In the genomic region with DNA sequence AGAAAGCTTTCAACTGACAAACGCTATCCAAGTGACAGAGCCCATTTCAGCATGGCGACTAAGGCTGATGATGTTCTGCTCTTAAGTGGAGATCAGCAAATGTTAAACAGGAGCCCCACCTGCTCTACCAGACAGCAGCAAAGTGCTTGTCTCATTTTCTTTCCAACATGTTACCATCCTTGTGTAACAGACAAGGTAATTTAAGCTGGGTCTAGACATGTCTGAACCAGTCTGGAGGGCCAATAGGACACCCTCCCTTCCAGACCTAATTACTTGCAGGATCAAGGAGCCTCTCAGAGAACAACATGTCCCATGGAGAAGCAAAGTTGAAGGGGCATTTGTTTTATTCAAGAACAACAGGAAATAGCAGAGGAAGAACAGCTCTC, we compare ENCODE assay signal across 18 cellular contexts. TPM values are rescaled to one million over a fixed set of nuclear protein-coding genes. Genes with fewer than 3 reads are reported as not detected.
A peak's percentile ranks its signal among the peaks of the same experiment; 100 is the strongest.
DNase-seq lines count a peak whose midpoint lies in the region; ATAC-seq, FAIRE-seq and TF ChIP-seq lines count a peak whose summit lies in the region.
"Had no signal": no experiment of that assay in that cellular context is flagged by ENCODE, and none has a peak within 500 bp of the region (broad histone marks: within the 10 kb centered on the region; RNA-seq: fewer than 3 reads in every experiment).

No MANE protein-coding gene starts in this region.

- POLR2A ChIA-PET in RWPE1 (lab: Yijun Ruan, JAX; ENCODE audit: low non-redundant PET) = no interaction called here

- TF ChIP-seq CTCF in RWPE1 (conservative IDR thresholded peaks at IDR 0.05; ENCODE audit: low read depth) (no peak), keratinocyte (optimal IDR thresholded peaks at IDR 0.05 in 1 of 3, IDR thresholded peaks at IDR 0.05 in 1 of 3, conservative IDR thresholded peaks at IDR 0.05 in 1 of 3; ENCODE audit: extremely low read depth in 1 of 3, insufficient read depth in 2 of 3, low read length in 3 of 3) (no peak), smooth muscle cell (IDR thresholded peaks at IDR 0.05; ENCODE audit: borderline replicate concordance, insufficient read depth, poor library complexity, severe bottlenecking) (no peak)

- no peak for ATAC-seq in HG03378 (IDR thresholded peaks at IDR 0.05; ENCODE audit: unreplicated experiment)
- ATAC-seq: HepG2, upper lobe of right lung had no signal

- no peaks in the 10 kb centered on the region for H4K20me1 ChIP-seq in BLaER1 treated with 17β-estradiol and CSF1 and Interleukin-3, amounts not matched to agents 10 nM and 100 nM
- H4K20me1 ChIP-seq in keratinocyte (ENCODE audit: control insufficient read depth, extremely low read depth, insufficient read depth, low read length) (no peaks in the 10 kb centered on the region), smooth muscle cell (ENCODE audit: low read depth) (no peaks in the 10 kb centered on the region)

- H2AFZ ChIP-seq in keratinocyte (ENCODE audit: control insufficient read depth, low read length) (peak overlapping the region; percentile 57), smooth muscle cell (ENCODE audit: low read depth) (no peak overlapping the region)
- H2AFZ ChIP-seq: PC-9 had no signal

- 62% methylated on average over 2 of the region's 2 CpGs for WGBS in smooth muscle cell (ENCODE audit: low lambda C conversion rate)

- dilution Hi-C loops in keratinocyte (cut with MboI; ENCODE audit: extremely low pct_ligation_motif_present, low sequenced_read_pairs) = no loop called here

- peak overlapping the region; percentile 81 to 98 (median 91) for H3K4me2 ChIP-seq in BLaER1 treated with 17β-estradiol and CSF1 and Interleukin-3, amounts not matched to agents 10 nM and 100 nM
- H3K4me2 ChIP-seq in keratinocyte (ENCODE audit: control insufficient read depth, extremely low read depth, insufficient read depth, low read depth, low read length) = peak overlapping the region; percentile 50
- H3K4me2 ChIP-seq in smooth muscle cell = no peak overlapping the region
- H3K4me2 ChIP-seq: PC-9 had no signal

- H3K4me3 ChIP-seq in BLaER1 treated with 17β-estradiol and CSF1 and Interleukin-3, amounts not matched to agents 10 nM and 100 nM = peak overlapping the region in 2 of 10 experiments; percentile 65 to 82; a peak in 3 of 20 replicates
- H3K4me3 ChIP-seq in keratinocyte (ENCODE audit: control insufficient read depth in 2 of 3, extremely low read depth in 1 of 3, insufficient read depth in 2 of 3, low read depth in 1 of 3, low read length in 3 of 3) = no peak overlapping the region
- no peak overlapping the region for H3K4me3 ChIP-seq in smooth muscle cell
- H3K4me3 ChIP-seq: PC-9, upper lobe of right lung had no signal

- H3K9me3 ChIP-seq in BLaER1 treated with 17β-estradiol and CSF1 and Interleukin-3, amounts not matched to agents 10 nM and 100 nM (replicated peaks in 1 of 11) = no peaks in the 10 kb centered on the region
- H3K9me3 ChIP-seq in keratinocyte (ENCODE audit: control insufficient read depth, low read depth, low read length) (no peaks in the 10 kb centered on the region), smooth muscle cell (replicated peaks; ENCODE audit: low read depth) (no peaks in the 10 kb centered on the region)
- H3K9me3 ChIP-seq: upper lobe of right lung had no signal

- H3K79me2 ChIP-seq in keratinocyte (ENCODE audit: control insufficient read depth, insufficient read depth, low read length) (no peaks in the 10 kb centered on the region), smooth muscle cell (ENCODE audit: low read depth) (no peaks in the 10 kb centered on the region)

- CTCF ChIA-PET in RWPE1 (lab: Yijun Ruan, JAX) = interaction anchor here (0.6 kb wide), 2 partner anchors 35 to 1032 kb away, joined by 4 to 5 read pairs; no protein-coding TSS in a partner anchor

- H3K27me3 ChIP-seq in BLaER1 treated with 17β-estradiol and CSF1 and Interleukin-3, amounts not matched to agents 10 nM and 100 nM = no peaks in the 10 kb centered on the region
- H3K27me3 ChIP-seq in keratinocyte (ENCODE audit: control insufficient read depth, extremely low read depth, insufficient read depth, low read length) = no peaks in the 10 kb centered on the region
- no peaks in the 10 kb centered on the region for H3K27me3 ChIP-seq in smooth muscle cell (ENCODE audit: low read depth)
- H3K27me3 ChIP-seq: upper lobe of right lung had no signal

- peak overlapping the region; percentile 92 to 98 (median 97) for H3K27ac ChIP-seq in BLaER1 treated with 17β-estradiol and CSF1 and Interleukin-3, amounts not matched to agents 10 nM and 100 nM
- H3K27ac ChIP-seq in RWPE1 = peak overlapping the region; percentile 77
- H3K27ac ChIP-seq in keratinocyte (ENCODE audit: control insufficient read depth, insufficient read depth, low read length) = no peak overlapping the region
- no peak overlapping the region for H3K27ac ChIP-seq in smooth muscle cell (ENCODE audit: low read depth)
- H3K27ac ChIP-seq: PC-9, upper lobe of right lung had no signal

- H3K36me3 ChIP-seq in BLaER1 treated with 17β-estradiol and CSF1 and Interleukin-3, amounts not matched to agents 10 nM and 100 nM = peaks cover 0 to 2% (median 0%) of the 10 kb centered on the region in 11 experiments; a peak in 2 of 22 replicates
- H3K36me3 ChIP-seq in keratinocyte (ENCODE audit: control insufficient read depth in 2 of 2, extremely low read depth in 1 of 2, insufficient read depth in 2 of 2, low read length in 2 of 2) (no peaks in the 10 kb centered on the region), smooth muscle cell (ENCODE audit: low read depth) (no peaks in the 10 kb centered on the region)
- H3K36me3 ChIP-seq: upper lobe of right lung had no signal

- FAIRE-seq in keratinocyte (lab: Jason Lieb, UNC) = peak; percentile 23
- FAIRE-seq: HepG2, islet of Langerhans had no signal

- peaks cover 81 to 97% (median 89%) of the 10 kb centered on the region in 10 experiments for H3K4me1 ChIP-seq in BLaER1 treated with 17β-estradiol and CSF1 and Interleukin-3, amounts not matched to agents 10 nM and 100 nM
- H3K4me1 ChIP-seq in keratinocyte (ENCODE audit: control insufficient read depth, extremely low read depth, insufficient read depth, low read length) (peaks cover 33% of the 10 kb centered on the region), smooth muscle cell (ENCODE audit: low read depth) (peaks cover 21% of the 10 kb centered on the region)

- no peaks in the 10 kb centered on the region for H3K9me1 ChIP-seq in keratinocyte (ENCODE audit: control insufficient read depth, extremely low read depth, insufficient read depth, low read length)

- peak; percentile 63 for DNase-seq in NCI-H1436 treated with DMSO at 0.1 percent for 48 hours (lab: John Stamatoyannopoulos, UW)
- DNase-seq in RWPE1 (ENCODE audit: low spot score) = peak; percentile 46
- no peak for DNase-seq in keratinocyte (ENCODE audit: low read depth, low spot score)
- DNase-seq in GM19240 (ENCODE audit: insufficient read length, low spot score) = no peak
- DNase-seq in activated CD4-positive, alpha-beta T cell treated with anti-CD3 and anti-CD28 coated beads for 48 hours = no peak
- DNase-seq in smooth muscle cell (lab: John Stamatoyannopoulos, UW; ENCODE audit: unreplicated experiment) = no peak
- DNase-seq: activated CD4-positive, alpha-beta T cell treated with anti-CD3 and anti-CD28 coated beads for 4 hours; activated T-cell treated with anti-CD3 and anti-CD28 coated beads, Interleukin-2, amount 50 U/mL, for 48 hours; anterior cingulate cortex; DMS53; foreskin melanocyte; PC-9; stimulated activated CD4-positive, alpha-beta T cell treated with anti-CD3 and anti-CD28 coated beads, Interleukin-2, amount 100 ng/mL, for 24 hours; upper lobe of right lung had no signal

- peak overlapping the region; percentile 83 to 93 (median 88); a peak in 20 of 22 replicates for H3K9ac ChIP-seq in BLaER1 treated with 17β-estradiol and CSF1 and Interleukin-3, amounts not matched to agents 10 nM and 100 nM
- H3K9ac ChIP-seq in keratinocyte (ENCODE audit: control insufficient read depth, extremely low read depth, insufficient read depth, low read length) = no peak overlapping the region
- H3K9ac ChIP-seq in smooth muscle cell (ENCODE audit: low read depth) = no peak overlapping the region

- H3F3A ChIP-seq in smooth muscle cell (ENCODE audit: low read depth) = no peaks in the 10 kb centered on the region

RNA-seq across cellular contexts. Expression of a gene that starts 3.9 kb away (rescaled TPM):
- polyA plus RNA-seq in keratinocyte (0.53 to 1.1 TPM (median 0.57 TPM) in 3 replicates), smooth muscle cell (3.8 and 5.8 TPM in 2 replicates)
- polyA plus RNA-seq in keratinocyte (2011; ENCODE audit: low read depth) = 0.77 TPM
- 0.71 and 0.81 TPM in 2 replicates for polyA plus RNA-seq in keratinocyte (2011; cell fraction: cytosol; rRNA removed)
- polyA plus RNA-seq in keratinocyte (2011; cell fraction: nucleus; rRNA removed) = 0.24 and 0.47 TPM in 2 replicates
- 0.28 and 0.54 TPM in 2 replicates for polyA plus RNA-seq in keratinocyte (2012; ENCODE audit: low replicate concordance)
- not detected in 3 replicates for polyA minus RNA-seq in keratinocyte
- not detected for polyA minus RNA-seq in keratinocyte (2011; cell fraction: cytosol; rRNA and poly(A)+ RNA removed)
- polyA minus RNA-seq in keratinocyte (2011; cell fraction: nucleus; rRNA and poly(A)+ RNA removed) = 0.54 TPM in 1 of 2 replicates, not detected in the other
- total RNA-seq in smooth muscle cell = 1.8 and 2.7 TPM in 2 replicates
- total RNA-seq: HepG2 had no signal
- polyA plus RNA-seq: HepG2 had no signal

Comparison
In these comparisons a context has a peak if more than half of its experiments do, and no peak if none do; other contexts are left out.
1. H3K27ac ChIP-seq: peak in BLaER1 treated with 17β-estradiol and CSF1 and Interleukin-3, amounts not matched to agents 10 nM and 100 nM (11 of 11) and RWPE1 (single experiment); none in keratinocyte (single experiment) and smooth muscle cell (single experiment).
2. H3K9ac ChIP-seq: peak in BLaER1 treated with 17β-estradiol and CSF1 and Interleukin-3, amounts not matched to agents 10 nM and 100 nM (11 of 11); none in keratinocyte (single experiment) and smooth muscle cell (single experiment).
3. DNase-seq: peak in NCI-H1436 treated with DMSO at 0.1 percent for 48 hours (single experiment) and RWPE1 (single experiment); none in keratinocyte (single experiment), GM19240 (single experiment), activated CD4-positive, alpha-beta T cell treated with anti-CD3 and anti-CD28 coated beads for 48 hours (single experiment) and smooth muscle cell (single experiment).